ENCODE assay signal across 8 cellular contexts in genomic region chr11:8683115-8683807, GRCh38. TPM values are rescaled to one million over a fixed set of nuclear protein-coding genes. Genes with fewer than 3 reads are reported as not detected.
A peak's percentile ranks its signal among the peaks of the same experiment; 100 is the strongest.
DNase-seq lines count a peak whose midpoint lies in the region; ATAC-seq, FAIRE-seq and TF ChIP-seq lines count a peak whose summit lies in the region.

No MANE protein-coding gene starts in this region.

- H3K9me3 ChIP-seq in SJCRH30 (replicated peaks) (no peaks in the 10 kb centered on the region), endothelial cell of umbilical vein (replicated peaks; ENCODE audit: control insufficient read depth, insufficient read depth, low read length) (no peaks in the 10 kb centered on the region)

- H3K27me3 ChIP-seq in SJCRH30 (no peaks in the 10 kb centered on the region), endothelial cell of umbilical vein (ENCODE audit: control insufficient read depth in 2 of 2, insufficient read depth in 2 of 2, low read length in 2 of 2) (no peaks in the 10 kb centered on the region)

- no peaks in the 10 kb centered on the region for H3K9me3 Mint-ChIP-seq in nephron progenitor cell

- H3K4me1 Mint-ChIP-seq in nephron progenitor cell = peaks cover 65% of the 10 kb centered on the region

- H3K4me1 ChIP-seq in SJCRH30 = peaks cover 8% of the 10 kb centered on the region; the same call in 1 of the 2 replicates
- H3K4me1 ChIP-seq in endothelial cell of umbilical vein (ENCODE audit: control insufficient read depth, extremely low read depth, insufficient read depth, low read length) = peaks cover 36% of the 10 kb centered on the region

- TF ChIP-seq POLR2A in endothelial cell of umbilical vein (IDR thresholded peaks at IDR 0.05; ENCODE audit: low read depth, low read length) = peak; percentile 14

- TSS peak; percentile 47 for BruUV-seq in endothelial cell of umbilical vein (replicated peaks; lab: Mats Ljungman, UMichigan)

- peak overlapping the region; percentile 98 for H3K4me2 ChIP-seq in endothelial cell of umbilical vein (ENCODE audit: insufficient read depth, low read length)

- CTCF ChIA-PET in endothelial cell of umbilical vein (lab: Charles Lee) = interaction anchor here (1.0 to 2.7 kb wide), 9 partner anchors 10 to 276 kb away, joined by 3 to 17 read pairs (median 4); no protein-coding TSS in a partner anchor

- intact Hi-C loops in endothelial cell of umbilical vein (cut with micrococcal nuclease) = loop anchor here (2.0 to 5.0 kb wide), 2 partner anchors 81 to 282 kb away; partner anchors contain the start of gene TMEM9B

- peak overlapping the region; percentile 90 for H3K27ac Mint-ChIP-seq in nephron progenitor cell

- POLR2A ChIA-PET in endothelial cell of umbilical vein (lab: Charles Lee) = interaction anchor here (1.5 kb wide), 2 partner anchors 17 to 36 kb away, joined by 4 to 5 read pairs; no protein-coding TSS in a partner anchor

- H3K79me2 ChIP-seq in endothelial cell of umbilical vein (ENCODE audit: control insufficient read depth, insufficient read depth, low read length) = peaks cover 37% of the 10 kb centered on the region

- H3K36me3 Mint-ChIP-seq in nephron progenitor cell (ENCODE audit: low read depth) = peaks cover 45% of the 10 kb centered on the region

- no peak for TF ChIP-seq CTCF in endothelial cell of umbilical vein (IDR thresholded peaks at IDR 0.05; ENCODE audit: extremely low read depth in 1 of 2, insufficient read depth in 1 of 2, low read depth in 1 of 2, low read length in 2 of 2)
- TF ChIP-seq CTCF in nephron progenitor cell (IDR thresholded peaks at IDR 0.05) = no peak

- H3K9me1 ChIP-seq in endothelial cell of umbilical vein (replicated peaks; ENCODE audit: control insufficient read depth, extremely low read depth, insufficient read depth, low read length) = no peaks in the 10 kb centered on the region

- H3K36me3 ChIP-seq in SJCRH30 (peaks cover 49% of the 10 kb centered on the region), endothelial cell of umbilical vein (ENCODE audit: control insufficient read depth in 2 of 2, extremely low read depth in 1 of 2, insufficient read depth in 2 of 2, low read length in 2 of 2) (peaks cover 19 to 20% of the 10 kb centered on the region in 2 experiments)

- peak overlapping the region; percentile 99 for H3K9ac ChIP-seq in endothelial cell of umbilical vein (replicated peaks; ENCODE audit: extremely low read depth, insufficient read depth, low read length)

- H3K27ac ChIP-seq in SJCRH30 (peak overlapping the region; percentile 92), endothelial cell of umbilical vein (ENCODE audit: insufficient read depth, low read depth, low read length) (peak overlapping the region; percentile 86)

- peak overlapping the region; percentile 94 for H3K4me3 Mint-ChIP-seq in nephron progenitor cell

- no peaks in the 10 kb centered on the region for H3K27me3 Mint-ChIP-seq in nephron progenitor cell (ENCODE audit: low read depth, poor library complexity)

- no peak for ATAC-seq in HG03139 (IDR thresholded peaks at IDR 0.05; ENCODE audit: unreplicated experiment)
- no peak for ATAC-seq in HG02870 (IDR thresholded peaks at IDR 0.05; ENCODE audit: unreplicated experiment)

- dilution Hi-C loops in endothelial cell of umbilical vein (cut with MboI; ENCODE audit: extremely low pct_ligation_motif_present, low sequenced_read_pairs) = no loop called here

- H4K20me1 ChIP-seq in endothelial cell of umbilical vein (replicated peaks; ENCODE audit: control insufficient read depth, extremely low read depth, insufficient read depth, low read length) = peaks cover 2% of the 10 kb centered on the region

- DNase-seq in NCI-H748 (lab: John Stamatoyannopoulos, UW; ENCODE audit: unreplicated experiment) (peak; percentile 55), NCI-H748 treated with DMSO at 0.1 percent for 48 hours (lab: John Stamatoyannopoulos, UW) (no peak), SJCRH30 (peak in 1 of 2 experiments; percentile 38), endothelial cell of umbilical vein (ENCODE audit: low read depth, low spot score) (no peak), nephron progenitor cell (no peak), NCI-H1092 (lab: John Stamatoyannopoulos, UW) (no peak)

- H2AFZ ChIP-seq in endothelial cell of umbilical vein (ENCODE audit: low read depth, low read length) = no peak overlapping the region

- no peak for FAIRE-seq in endothelial cell of umbilical vein (lab: Jason Lieb, UNC)

- H3K4me3 ChIP-seq in SJCRH30 (peak overlapping the region; percentile 92), endothelial cell of umbilical vein (replicated peaks in 1 of 3; ENCODE audit: insufficient read depth in 1 of 3, low read depth in 1 of 3, low read length in 3 of 3) (peak overlapping the region; percentile 58 to 92 (median 88))

TF ChIP-seq in endothelial cell of umbilical vein, 7 proteins besides CTCF, POLR2A, EP300 and RAD21:
- TF ChIP-seq MAX (IDR thresholded peaks at IDR 0.05; ENCODE audit: insufficient read depth, insufficient read length) (no peak), MYC (IDR thresholded peaks at IDR 0.05; ENCODE audit: low read depth, low read length) (no peak), GATA2 (IDR thresholded peaks at IDR 0.05; ENCODE audit: insufficient read depth, insufficient read length, low read depth, low read length) (no peak), EZH2 (IDR thresholded peaks at IDR 0.05; ENCODE audit: borderline replicate concordance, low read depth, low read length, severe bottlenecking) (no peak), JUN (IDR thresholded peaks at IDR 0.05; ENCODE audit: borderline replicate concordance, insufficient read depth, insufficient read length, low read depth) (no peak), FOS (IDR thresholded peaks at IDR 0.05; ENCODE audit: borderline replicate concordance, insufficient read depth, low read length) (no peak), POLR2AphosphoS5 (IDR thresholded peaks at IDR 0.05; ENCODE audit: insufficient read depth, low read depth, low read length) (no peak)
TF ChIP-seq in endothelial cell of umbilical vein: peak in this region for 0.

RNA-seq across cellular contexts. Expression of gene RPL27A, which starts 0.7 kb away (rescaled TPM):
- 1,468 and 1,571 TPM in 2 replicates for total RNA-seq in SJCRH30 (2014; rRNA removed; shearing (Covaris generic))
- 952 and 1,303 TPM in 2 replicates for total RNA-seq in endothelial cell of umbilical vein
- 1,047 and 1,363 TPM in 2 replicates for polyA plus RNA-seq in endothelial cell of umbilical vein
- polyA plus RNA-seq in endothelial cell of umbilical vein (2011; cell fraction: cytosol; rRNA removed) = 1,329 and 1,448 TPM in 2 replicates
- polyA plus RNA-seq in endothelial cell of umbilical vein (2011; cell fraction: nucleus; rRNA removed) = 314 and 358 TPM in 2 replicates
- 1,567 and 2,454 TPM in 2 replicates for polyA plus RNA-seq in endothelial cell of umbilical vein (2012)
- polyA minus RNA-seq in endothelial cell of umbilical vein = 388 and 392 TPM in 2 replicates
- polyA minus RNA-seq in endothelial cell of umbilical vein (2011; cell fraction: cytosol; rRNA and poly(A)+ RNA removed) = 855 TPM
- polyA minus RNA-seq in endothelial cell of umbilical vein (2011; cell fraction: nucleus; rRNA and poly(A)+ RNA removed) = 174 and 196 TPM in 2 replicates

RNA-seq across cellular contexts. Expression of gene TRIM66, which starts 0.8 kb away (rescaled TPM):
- 2.0 and 3.5 TPM in 2 replicates for total RNA-seq in SJCRH30 (2014; rRNA removed; shearing (Covaris generic))
- 8.6 and 11.7 TPM in 2 replicates for total RNA-seq in endothelial cell of umbilical vein
- polyA plus RNA-seq in endothelial cell of umbilical vein = 5.1 and 5.5 TPM in 2 replicates
- 2.4 and 3.2 TPM in 2 replicates for polyA plus RNA-seq in endothelial cell of umbilical vein (2011; cell fraction: cytosol; rRNA removed)
- 28.0 and 29.1 TPM in 2 replicates for polyA plus RNA-seq in endothelial cell of umbilical vein (2011; cell fraction: nucleus; rRNA removed)
- 4.6 and 5.0 TPM in 2 replicates for polyA plus RNA-seq in endothelial cell of umbilical vein (2012)
- 15.5 and 20.2 TPM in 2 replicates for polyA minus RNA-seq in endothelial cell of umbilical vein
- polyA minus RNA-seq in endothelial cell of umbilical vein (2011; cell fraction: cytosol; rRNA and poly(A)+ RNA removed) = 3.9 TPM
- polyA minus RNA-seq in endothelial cell of umbilical vein (2011; cell fraction: nucleus; rRNA and poly(A)+ RNA removed) = 16.5 and 30.4 TPM in 2 replicates
